2 cellular contexts compared by ENCODE assay signal in genomic region chr22:39543095-39543494, GRCh38.
A peak's percentile ranks its signal among the peaks of the same experiment; 100 is the strongest.
TF ChIP-seq lines count a peak whose summit lies in the region.

No MANE protein-coding gene starts in this region.

TF ChIP-seq in GM23338, 12 proteins besides CTCF, POLR2A, EP300 and RAD21:
- TF ChIP-seq EZH2phosphoT487 (IDR thresholded peaks at IDR 0.05; ENCODE audit: unreplicated experiment) (no peak), CREB1 (CRISPR knock-in tag; IDR thresholded peaks at IDR 0.05; ENCODE audit: low read depth) (no peak), JUNB (IDR thresholded peaks at IDR 0.05; ENCODE audit: unreplicated experiment) (no peak), STAT1 (IDR thresholded peaks at IDR 0.05; ENCODE audit: unreplicated experiment) (no peak), ZNF462 (CRISPR knock-in tag; IDR thresholded peaks at IDR 0.05) (no peak), NANOG (IDR thresholded peaks at IDR 0.05; ENCODE audit: borderline replicate concordance) (no peak), ETS1 (IDR thresholded peaks at IDR 0.05) (no peak), EZH2 (IDR thresholded peaks at IDR 0.05; ENCODE audit: low read depth, unreplicated experiment) (no peak), REST (IDR thresholded peaks at IDR 0.05; ENCODE audit: unreplicated experiment) (no peak)

TF ChIP-seq in SK-N-SH, 30 proteins besides CTCF, POLR2A, EP300 and RAD21:
- peak; percentile 47; the same call in 1 of the 2 replicates for TF ChIP-seq SMC3 (IDR thresholded peaks at IDR 0.05; ENCODE audit: low read depth, low read length)
- TF ChIP-seq ZBTB33 (IDR thresholded peaks at IDR 0.05; ENCODE audit: borderline replicate concordance, low read depth): no peak
- TF ChIP-seq TCF12 (IDR thresholded peaks at IDR 0.05): 0 out of 2 replicates have a peak, but pooled peaks have one; percentile 8
